14 cellular contexts compared by ENCODE assay signal in genomic region chr15:84821501-84822021, GRCh38. TPM values are rescaled to one million over a fixed set of nuclear protein-coding genes. Genes with fewer than 3 reads are reported as not detected.
A peak's percentile ranks its signal among the peaks of the same experiment; 100 is the strongest.
DNase-seq lines count a peak whose midpoint lies in the region; ATAC-seq and TF ChIP-seq lines count a peak whose summit lies in the region.
"Had no signal": no experiment of that assay in that cellular context is flagged by ENCODE, and none has a peak within 500 bp of the region (broad histone marks: within the 10 kb centered on the region; RNA-seq: fewer than 3 reads in every experiment).

No MANE protein-coding gene starts in this region.

- POLR2A ChIA-PET in WTC11 (lab: Charles Lee), result no interaction called here

- H3K9me3 ChIP-seq in left ventricle myocardium inferior (replicated peaks) (no peaks in the 10 kb centered on the region), ovary (no peaks in the 10 kb centered on the region)
- H3K9me3 ChIP-seq: left lung, tibial nerve had no signal

- H3K4me1 Mint-ChIP-seq in WTC11, result peaks cover 51% of the 10 kb centered on the region
- no peaks in the 10 kb centered on the region for H3K4me1 Mint-ChIP-seq in stimulated activated memory B cell treated with anti-CD40 and anti-IgM and Interleukin-4, amounts not matched to agents 10 μg/mL and 1 μg/mL and 100 μg/mL, for 72 hours

- TF ChIP-seq EP300 in ovary (IDR thresholded peaks at IDR 0.05), result no peak

- peak overlapping the region; percentile 95 for H3K27ac ChIP-seq in left ventricle myocardium inferior (replicated peaks)
- peak overlapping the region in 1 of 2 donors; percentile 51 for H3K27ac ChIP-seq in ovary
- H3K27ac ChIP-seq: tibial nerve had no signal

- TF ChIP-seq CTCF in GM06990 (IDR thresholded peaks at IDR 0.05; ENCODE audit: insufficient read depth, low read length, poor library complexity, severe bottlenecking), result peak; percentile 9
- no peak for TF ChIP-seq CTCF in WTC11 (IDR thresholded peaks at IDR 0.05)
- peak; percentile 25 for TF ChIP-seq CTCF in left ventricle myocardium inferior (IDR thresholded peaks at IDR 0.05; ENCODE audit: borderline replicate concordance)
- peak in 1 of 3 donors; percentile 33 for TF ChIP-seq CTCF in ovary (IDR thresholded peaks at IDR 0.05)

- peaks cover 1% of the 10 kb centered on the region; the same call in 1 of the 2 replicates for H3K27me3 Mint-ChIP-seq in WTC11 (ENCODE audit: low read depth)
- H3K27me3 Mint-ChIP-seq in stimulated activated memory B cell treated with anti-CD40 and anti-IgM and Interleukin-4, amounts not matched to agents 10 μg/mL and 1 μg/mL and 100 μg/mL, for 72 hours, result peaks cover 5% of the 10 kb centered on the region

- 30 to 39% (median 37%) methylated on average over 8 of the region's 8 CpGs for WGBS in ovary, 3 donors

- no peak for ATAC-seq in WTC11
- ATAC-seq in HG02623 (IDR thresholded peaks at IDR 0.05; ENCODE audit: unreplicated experiment), result no peak
- ATAC-seq in stimulated activated memory B cell treated with anti-CD40 and anti-IgM and Interleukin-4, amounts not matched to agents 10 μg/mL and 1 μg/mL and 100 μg/mL, for 72 hours, result no peak
- ATAC-seq: left lung had no signal

- CTCF ChIA-PET in WTC11 (lab: Charles Lee), result interaction anchor here (0.9 to 2.1 kb wide), 4 partner anchors 57 to 234 kb away, joined by 3 to 9 read pairs (median 6); no protein-coding TSS in a partner anchor

- H3K4me3 ChIP-seq in GM06990 (replicated peaks; ENCODE audit: low read depth, low read length) (no peak overlapping the region), left ventricle myocardium inferior (peak overlapping the region; percentile 37), ovary (no peak overlapping the region)
- H3K4me3 ChIP-seq: left lung, tibial nerve had no signal

- H3K27me3 ChIP-seq in GM06990 (replicated peaks; ENCODE audit: control insufficient read depth, insufficient read depth, low read length) (no peaks in the 10 kb centered on the region; the same call in 1 of the 2 replicates), left ventricle myocardium inferior (ENCODE audit: low read depth) (no peaks in the 10 kb centered on the region), ovary (no peaks in the 10 kb centered on the region)
- H3K27me3 ChIP-seq: tibial nerve had no signal

- H3K9me3 Mint-ChIP-seq in WTC11, result no peaks in the 10 kb centered on the region
- no peaks in the 10 kb centered on the region for H3K9me3 Mint-ChIP-seq in stimulated activated memory B cell treated with anti-CD40 and anti-IgM and Interleukin-4, amounts not matched to agents 10 μg/mL and 1 μg/mL and 100 μg/mL, for 72 hours
- H3K9me3 Mint-ChIP-seq: activated CD4-positive, alpha-beta memory T cell treated with anti-CD3 and anti-CD28 coated beads for 36 hours had no signal

- no peaks in the 10 kb centered on the region; the same call in 1 of the 2 replicates for H3K36me3 Mint-ChIP-seq in WTC11
- H3K36me3 Mint-ChIP-seq in stimulated activated memory B cell treated with anti-CD40 and anti-IgM and Interleukin-4, amounts not matched to agents 10 μg/mL and 1 μg/mL and 100 μg/mL, for 72 hours, result no peaks in the 10 kb centered on the region
- H3K36me3 Mint-ChIP-seq: activated CD4-positive, alpha-beta memory T cell treated with anti-CD3 and anti-CD28 coated beads for 36 hours had no signal

- H3K4me1 ChIP-seq in left ventricle myocardium inferior, result peaks cover 98% of the 10 kb centered on the region
- H3K4me1 ChIP-seq in ovary (ENCODE audit: insufficient read depth), result peaks cover 25% of the 10 kb centered on the region

- DNase-seq in GM06990 (ENCODE audit: extremely low read depth, insufficient read length) (no peak), WTC11 (ENCODE audit: low spot score) (no peak), left ventricle myocardium inferior (no peak), ovary (peak; percentile 49 to 65 (median 59)), globus pallidus (ENCODE audit: low spot score) (no peak)
- no peak for DNase-seq in activated CD4-positive, alpha-beta T cell treated with anti-CD3 and anti-CD28 coated beads for 48 hours
- DNase-seq: activated CD4-positive, alpha-beta memory T cell treated with anti-CD3 and anti-CD28 coated beads for 36 hours; activated effector memory CD4-positive, alpha-beta T cell treated with Interleukin-2 at 50 U/mL for 16 hours; DMS153; left lung; NCI-H1105 had no signal

- no peak for TF ChIP-seq POLR2A in ovary (IDR thresholded peaks at IDR 0.05)

- intact Hi-C loops in left ventricle myocardium inferior (cut with micrococcal nuclease) (no loop called here), ovary (cut with DNase I) (loop anchor here in 3 of 4 donors (5.0 to 10.0 kb wide), 4 partner anchors 74 to 167 kb away; partner anchors contain the start of genes NMB (in 2 of the 3), WDR73 (in 1 of the 3) and ZNF592 (in 1 of the 3))

- H3K27ac Mint-ChIP-seq in WTC11, result peak overlapping the region; percentile 39; the same call in 1 of the 2 replicates
- no peak overlapping the region for H3K27ac Mint-ChIP-seq in stimulated activated memory B cell treated with anti-CD40 and anti-IgM and Interleukin-4, amounts not matched to agents 10 μg/mL and 1 μg/mL and 100 μg/mL, for 72 hours
- H3K27ac Mint-ChIP-seq: activated CD4-positive, alpha-beta memory T cell treated with anti-CD3 and anti-CD28 coated beads for 36 hours had no signal

- H3K4me3 Mint-ChIP-seq in WTC11, result no peak overlapping the region
- H3K4me3 Mint-ChIP-seq in stimulated activated memory B cell treated with anti-CD40 and anti-IgM and Interleukin-4, amounts not matched to agents 10 μg/mL and 1 μg/mL and 100 μg/mL, for 72 hours, result no peak overlapping the region
- H3K4me3 Mint-ChIP-seq: activated CD4-positive, alpha-beta memory T cell treated with anti-CD3 and anti-CD28 coated beads for 36 hours had no signal

- H3K36me3 ChIP-seq in GM06990 (ENCODE audit: control insufficient read depth, insufficient read depth, low read length) (no peaks in the 10 kb centered on the region), left ventricle myocardium inferior (no peaks in the 10 kb centered on the region), ovary (no peaks in the 10 kb centered on the region)
- H3K36me3 ChIP-seq: left lung, tibial nerve had no signal

TF ChIP-seq in WTC11, 78 proteins besides CTCF, POLR2A, EP300 and RAD21:
- TF ChIP-seq ZNF425 (CRISPR knock-in tag; conservative IDR thresholded peaks at IDR 0.05), result no peak

RNA-seq across cellular contexts. Expression of gene ALPK3, which starts 4.4 kb away (rescaled TPM):
- total RNA-seq in WTC11 (2021) (16.5 to 23.0 TPM (median 20.9 TPM) in 3 replicates), left ventricle myocardium inferior (181 TPM), ovary (1 to 10 TPM in 4 of 7 donors, under 1 TPM in 3; 0.48 to 2.1 (median 1.0) TPM)
- polyA plus RNA-seq in ovary, result 1 to 10 TPM in 1 of 2 donors, under 1 TPM in 1; 0.62 to 2.8 TPM

Comparison
In these comparisons a context has a peak if more than half of its experiments do, and no peak if none do; other contexts are left out.
1. DNase-seq: peak in ovary (5 of 5); none in GM06990 (single experiment), WTC11 (single experiment), left ventricle myocardium inferior (single experiment), globus pallidus (single experiment) and activated CD4-positive, alpha-beta T cell treated with anti-CD3 and anti-CD28 coated beads for 48 hours (single experiment).